Comparison of ENCODE assay signal across 1 cellular context in genomic region chr2:223735035-223735640, GRCh38.
TF ChIP-seq lines count a peak whose summit lies in the region.

No MANE protein-coding gene starts in this region.

TF ChIP-seq in endothelial cell of umbilical vein, 7 proteins besides CTCF, POLR2A, EP300 and RAD21:
- TF ChIP-seq GATA2 (IDR thresholded peaks at IDR 0.05; ENCODE audit: insufficient read depth, insufficient read length, low read depth, low read length) (no peak), POLR2AphosphoS5 (IDR thresholded peaks at IDR 0.05; ENCODE audit: insufficient read depth, low read depth, low read length) (no peak), EZH2 (IDR thresholded peaks at IDR 0.05; ENCODE audit: borderline replicate concordance, low read depth, low read length, severe bottlenecking) (no peak), MYC (IDR thresholded peaks at IDR 0.05; ENCODE audit: low read depth, low read length) (no peak), FOS (IDR thresholded peaks at IDR 0.05; ENCODE audit: borderline replicate concordance, insufficient read depth, low read length) (no peak)
- TF ChIP-seq, protein P1, sequence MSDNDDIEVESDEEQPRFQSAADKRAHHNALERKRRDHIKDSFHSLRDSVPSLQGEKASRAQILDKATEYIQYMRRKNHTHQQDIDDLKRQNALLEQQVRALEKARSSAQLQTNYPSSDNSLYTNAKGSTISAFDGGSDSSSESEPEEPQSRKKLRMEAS (IDR thresholded peaks at IDR 0.05; ENCODE audit: insufficient read depth, insufficient read length): no peak
